36 cellular contexts compared by ENCODE assay signal in genomic region chr1:94906382-94906781, GRCh38.
"Had no signal": no experiment of that assay in that cellular context is flagged by ENCODE, and none has a peak within 500 bp of the region (broad histone marks: within the 10 kb centered on the region; RNA-seq: fewer than 3 reads in every experiment).

No MANE protein-coding gene starts in this region.

- H3K4me3 Mint-ChIP-seq: activated CD4-positive, alpha-beta memory T cell treated with anti-CD3 and anti-CD28 coated beads, Interleukin-2, amount 10 ng/mL, durations not matched to agents 7 days and 5 days; activated CD8-positive, alpha-beta memory T cell treated with anti-CD3 and anti-CD28 coated beads, Interleukin-2, amount 10 ng/mL, durations not matched to agents 7 days and 5 days; activated naive CD4-positive, alpha-beta T cell treated with anti-CD3 and anti-CD28 coated beads, Interleukin-2, amount 10 ng/mL, durations not matched to agents 7 days and 5 days; activated naive CD8-positive, alpha-beta T cell; activated naive CD8-positive, alpha-beta T cell treated with anti-CD3 and anti-CD28 coated beads, Interleukin-2, amount 50 U/mL, for 24 hours; T-cell; T-helper 17 cell had no signal

- H3K27me3 Mint-ChIP-seq: activated naive CD4-positive, alpha-beta T cell treated with anti-CD3 and anti-CD28 coated beads, Interleukin-2, amount 10 ng/mL, durations not matched to agents 7 days and 5 days; activated naive CD8-positive, alpha-beta T cell; activated naive CD8-positive, alpha-beta T cell treated with anti-CD3 and anti-CD28 coated beads, Interleukin-2, amount 50 U/mL, for 24 hours had no signal

- DNase-seq: activated CD4-positive, alpha-beta memory T cell treated with anti-CD3 and anti-CD28 coated beads, Interleukin-2, amount 10 ng/mL, durations not matched to agents 7 days and 5 days; activated CD4-positive, alpha-beta T cell treated with anti-CD3 and anti-CD28 coated beads for 1 hour; activated CD4-positive, alpha-beta T cell treated with anti-CD3 and anti-CD28 coated beads for 48 hours; activated CD4-positive, CD25-positive, alpha-beta regulatory T cell; activated CD8-positive, alpha-beta memory T cell treated with anti-CD3 and anti-CD28 coated beads for 24 hours; activated CD8-positive, alpha-beta memory T cell treated with anti-CD3 and anti-CD28 coated beads, Interleukin-2, amount 10 ng/mL, durations not matched to agents 7 days and 5 days; activated CD8-positive, alpha-beta memory T cell treated with anti-CD3 and anti-CD28 coated beads, Interleukin-2, amount 50 U/mL, for 48 hours; activated effector memory CD4-positive, alpha-beta T cell treated with Interleukin-2 at 50 U/mL for 16 hours; activated naive CD4-positive, alpha-beta T cell treated with anti-CD3 and anti-CD28 coated beads, Interleukin-2, amount 10 ng/mL, durations not matched to agents 7 days and 5 days; activated naive CD8-positive, alpha-beta T cell treated with anti-CD3 and anti-CD28 coated beads, Interleukin-2, amount 50 U/mL, for 24 hours; activated T-cell treated with anti-CD3 and anti-CD28 coated beads, Interleukin-2, amount 50 U/mL, for 48 hours; anterior cingulate cortex; brain microvascular endothelial cell; central memory CD4-positive, alpha-beta T cell; Kasumi-1; KG1; MG63; NCI-H1105; NCI-H1417 treated with DMSO at 0.1 percent for 48 hours; NCI-H1694; NCI-H1930; NCI-H2081 treated with DMSO at 0.1 percent for 48 hours; NCI-H226; NCI-H446 treated with DMSO at 0.1 percent for 48 hours; NCI-H524; NCI-H69; NCI-H82; PC-3; Peyer's patch; RPMI8226; SHP77 treated with DMSO at 0.1 percent for 48 hours; T-cell; T-helper 17 cell; WERI-Rb-1 had no signal

- H3K27ac ChIP-seq: brain microvascular endothelial cell, Peyer's patch, SJSA1, WERI-Rb-1 had no signal

- H3K9me3 ChIP-seq: MG63, Peyer's patch, SJSA1 had no signal

- H3K4me3 ChIP-seq: MG63, Peyer's patch, SJSA1 had no signal

- H3K36me3 ChIP-seq: WERI-Rb-1 had no signal

- H3K9me3 Mint-ChIP-seq: activated CD4-positive, alpha-beta memory T cell treated with anti-CD3 and anti-CD28 coated beads, Interleukin-2, amount 10 ng/mL, durations not matched to agents 7 days and 5 days; activated naive CD4-positive, alpha-beta T cell treated with anti-CD3 and anti-CD28 coated beads, Interleukin-2, amount 10 ng/mL, durations not matched to agents 7 days and 5 days; activated naive CD8-positive, alpha-beta T cell treated with anti-CD3 and anti-CD28 coated beads, Interleukin-2, amount 50 U/mL, for 24 hours; T-cell had no signal

- H3K36me3 Mint-ChIP-seq: activated naive CD4-positive, alpha-beta T cell treated with anti-CD3 and anti-CD28 coated beads, Interleukin-2, amount 10 ng/mL, durations not matched to agents 7 days and 5 days; activated naive CD8-positive, alpha-beta T cell; T-cell had no signal

- H3K4me1 Mint-ChIP-seq: activated CD4-positive, alpha-beta memory T cell treated with anti-CD3 and anti-CD28 coated beads, Interleukin-2, amount 10 ng/mL, durations not matched to agents 7 days and 5 days; activated CD8-positive, alpha-beta memory T cell treated with anti-CD3 and anti-CD28 coated beads, Interleukin-2, amount 10 ng/mL, durations not matched to agents 7 days and 5 days; activated naive CD4-positive, alpha-beta T cell treated with anti-CD3 and anti-CD28 coated beads, Interleukin-2, amount 10 ng/mL, durations not matched to agents 7 days and 5 days; activated naive CD8-positive, alpha-beta T cell treated with anti-CD3 and anti-CD28 coated beads, Interleukin-2, amount 50 U/mL, for 24 hours; T-cell; T-helper 17 cell had no signal

- H3K27ac Mint-ChIP-seq: activated CD4-positive, alpha-beta memory T cell treated with anti-CD3 and anti-CD28 coated beads, Interleukin-2, amount 10 ng/mL, durations not matched to agents 7 days and 5 days; activated CD8-positive, alpha-beta memory T cell treated with anti-CD3 and anti-CD28 coated beads, Interleukin-2, amount 10 ng/mL, durations not matched to agents 7 days and 5 days; activated naive CD4-positive, alpha-beta T cell treated with anti-CD3 and anti-CD28 coated beads, Interleukin-2, amount 10 ng/mL, durations not matched to agents 7 days and 5 days; activated naive CD8-positive, alpha-beta T cell; activated naive CD8-positive, alpha-beta T cell treated with anti-CD3 and anti-CD28 coated beads, Interleukin-2, amount 50 U/mL, for 24 hours; T-cell; T-helper 17 cell had no signal

- ATAC-seq: activated CD8-positive, alpha-beta memory T cell treated with anti-CD3 and anti-CD28 coated beads, Interleukin-2, amount 10 ng/mL, durations not matched to agents 7 days and 5 days; activated naive CD8-positive, alpha-beta T cell treated with anti-CD3 and anti-CD28 coated beads, Interleukin-2, amount 50 U/mL, for 24 hours; PC-3; T-cell; T-helper 17 cell had no signal

- H3K27me3 ChIP-seq: brain microvascular endothelial cell, MG63, Peyer's patch, SJSA1 had no signal
